ENCODE assay signal across 27 cellular contexts in genomic region chr6:85412926-85413325, GRCh38. TPM values are rescaled to one million over a fixed set of nuclear protein-coding genes. Genes with fewer than 3 reads are reported as not detected.
"Had no signal": no experiment of that assay in that cellular context is flagged by ENCODE, and none has a peak within 500 bp of the region (broad histone marks: within the 10 kb centered on the region; RNA-seq: fewer than 3 reads in every experiment).

No MANE protein-coding gene starts in this region.

- H3K36me3 ChIP-seq: gastrocnemius medialis, heart left ventricle, ovary, sigmoid colon, spleen, tibial artery had no signal

- H3K4me3 ChIP-seq: dorsolateral prefrontal cortex, gastrocnemius medialis, heart left ventricle, hepatocyte, lung, ovary, psoas muscle, sigmoid colon, spleen, testis, tibial artery had no signal

- H3K9me3 ChIP-seq: gastrocnemius medialis, heart left ventricle, ovary, psoas muscle, sigmoid colon, spleen, testis, tibial artery had no signal

- H3K27me3 Mint-ChIP-seq: naive thymus-derived CD8-positive, alpha-beta T cell had no signal

- DNase-seq: cerebellar nuclear complex; dorsolateral prefrontal cortex; effector CD4-positive, alpha-beta T cell; foreskin fibroblast; gastrocnemius medialis; heart left ventricle; kidney; mesendoderm; naive thymus-derived CD8-positive, alpha-beta T cell; occipital lobe; ovary; posterior cingulate gyrus; psoas muscle; right cardiac atrium; sigmoid colon; spleen; stimulated activated CD4-positive, alpha-beta T cell treated with anti-CD3 and anti-CD28 coated beads, Interleukin-4, amount 100 ng/mL, for 4 hours; stimulated activated naive CD8-positive, alpha-beta T cell treated with anti-CD3 and anti-CD28 coated beads, Interleukin-15, Interleukin-2, amounts not matched to agents 100 U/mL and 50 U/mL, for 24 hours; substantia nigra; testis; tibial artery had no signal

- H3K4me2 ChIP-seq: hepatocyte had no signal

- H2AFZ ChIP-seq: hepatocyte had no signal

- H3K36me3 Mint-ChIP-seq: naive thymus-derived CD8-positive, alpha-beta T cell; stimulated activated memory B cell treated with anti-CD40 and anti-IgM and Interleukin-4, amounts not matched to agents 10 μg/mL and 1 μg/mL and 100 μg/mL, for 72 hours; type B pancreatic cell had no signal

- H3K27me3 ChIP-seq: gastrocnemius medialis, heart left ventricle, hepatocyte, ovary, sigmoid colon, testis, tibial artery had no signal

- H3K27ac ChIP-seq: dorsolateral prefrontal cortex, gastrocnemius medialis, heart left ventricle, hepatocyte, ovary, psoas muscle, spleen, testis, tibial artery had no signal

- H3K4me3 Mint-ChIP-seq: naive thymus-derived CD8-positive, alpha-beta T cell; stimulated activated memory B cell treated with anti-CD40 and anti-IgM and Interleukin-4, amounts not matched to agents 10 μg/mL and 1 μg/mL and 100 μg/mL, for 72 hours; type B pancreatic cell had no signal

- H3K79me2 ChIP-seq: hepatocyte had no signal

- H3K4me1 ChIP-seq: gastrocnemius medialis, psoas muscle, sigmoid colon, spleen had no signal

- H3K9me3 Mint-ChIP-seq: naive thymus-derived CD8-positive, alpha-beta T cell; type B pancreatic cell had no signal

- ATAC-seq: gastrocnemius medialis; heart left ventricle; left lobe of liver; naive thymus-derived CD8-positive, alpha-beta T cell; psoas muscle; right cardiac atrium; stimulated activated memory B cell treated with anti-CD40 and anti-IgM and Interleukin-4, amounts not matched to agents 10 μg/mL and 1 μg/mL and 100 μg/mL, for 72 hours; stimulated activated naive CD8-positive, alpha-beta T cell treated with anti-CD3 and anti-CD28 coated beads, Interleukin-15, Interleukin-2, amounts not matched to agents 100 U/mL and 50 U/mL, for 24 hours had no signal

- H3K27ac Mint-ChIP-seq: naive thymus-derived CD8-positive, alpha-beta T cell; stimulated activated memory B cell treated with anti-CD40 and anti-IgM and Interleukin-4, amounts not matched to agents 10 μg/mL and 1 μg/mL and 100 μg/mL, for 72 hours; type B pancreatic cell had no signal

RNA-seq across cellular contexts. Expression of gene NT5E, which starts 37.0 kb away (rescaled TPM):
- polyA plus RNA-seq: neural cell had no signal
